In the genomic region with DNA sequence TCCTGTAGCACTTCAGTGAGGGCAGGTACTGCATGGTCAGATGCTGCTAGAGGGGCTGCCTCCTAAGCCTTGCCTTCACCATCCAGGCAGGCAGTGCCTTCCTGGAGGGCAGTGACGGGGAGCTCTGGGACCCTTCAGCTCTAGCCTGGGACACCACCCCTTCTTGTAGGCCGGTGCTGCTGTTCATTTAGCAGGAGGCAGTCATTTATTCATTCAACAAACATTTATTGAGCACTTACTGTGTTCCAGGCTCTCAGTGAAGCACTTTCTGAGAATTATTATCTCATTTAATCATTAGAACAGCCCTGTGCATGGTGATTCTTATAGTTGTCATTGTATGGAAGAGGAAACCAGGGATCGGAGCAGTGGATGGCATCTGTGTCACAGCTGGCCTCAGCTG, we compare ENCODE assay signal across 17 cellular contexts. TPM values are rescaled to one million over a fixed set of nuclear protein-coding genes. Genes with fewer than 3 reads are reported as not detected.
A peak's percentile ranks its signal among the peaks of the same experiment; 100 is the strongest.
DNase-seq lines count a peak whose midpoint lies in the region; ATAC-seq and TF ChIP-seq lines count a peak whose summit lies in the region.
"Had no signal": no experiment of that assay in that cellular context is flagged by ENCODE, and none has a peak within 500 bp of the region (broad histone marks: within the 10 kb centered on the region; RNA-seq: fewer than 3 reads in every experiment).

No MANE protein-coding gene starts in this region.

- H3K4me3 Mint-ChIP-seq in activated naive CD8-positive, alpha-beta T cell treated with anti-CD3 and anti-CD28 coated beads, Interleukin-2, amount 50 U/mL, for 24 hours, result no peak overlapping the region
- H3K4me3 Mint-ChIP-seq: activated naive CD8-positive, alpha-beta T cell treated with anti-CD3 and anti-CD28 coated beads, Interleukin-2, amount 10 ng/mL, durations not matched to agents 7 days and 5 days had no signal

- TF ChIP-seq CTCF in heart right ventricle (IDR thresholded peaks at IDR 0.05) (no peak), psoas muscle (IDR thresholded peaks at IDR 0.05) (no peak), vagina (IDR thresholded peaks at IDR 0.05) (no peak)

- H3K36me3 ChIP-seq in heart right ventricle (no peaks in the 10 kb centered on the region), psoas muscle (ENCODE audit: insufficient read depth in 1 of 2, low read depth in 1 of 2) (no peaks in the 10 kb centered on the region), vagina (no peaks in the 10 kb centered on the region)

- no peak overlapping the region for H3K4me3 ChIP-seq in heart right ventricle
- H3K4me3 ChIP-seq in right cardiac atrium (ENCODE audit: low read length), result no peak overlapping the region
- H3K4me3 ChIP-seq in psoas muscle, result no peak overlapping the region
- no peak overlapping the region for H3K4me3 ChIP-seq in vagina

- ATAC-seq in heart right ventricle, result no peak
- no peak for ATAC-seq in left cardiac atrium
- ATAC-seq in right cardiac atrium, result no peak
- no peak for ATAC-seq in psoas muscle
- ATAC-seq in HG03442 (IDR thresholded peaks at IDR 0.05; ENCODE audit: unreplicated experiment), result no peak
- no peak for ATAC-seq in activated naive CD8-positive, alpha-beta T cell treated with anti-CD3 and anti-CD28 coated beads, Interleukin-2, amount 50 U/mL, for 24 hours

- H3K27ac ChIP-seq in heart right ventricle, result peak overlapping the region; percentile 85 to 98 (median 94)
- H3K27ac ChIP-seq in right cardiac atrium (ENCODE audit: low read length), result peak overlapping the region; percentile 97
- H3K27ac ChIP-seq in psoas muscle, result peak overlapping the region; percentile 71
- peak overlapping the region; percentile 98 for H3K27ac ChIP-seq in vagina

- no peaks in the 10 kb centered on the region for H3K27me3 Mint-ChIP-seq in activated naive CD8-positive, alpha-beta T cell treated with anti-CD3 and anti-CD28 coated beads, Interleukin-2, amount 50 U/mL, for 24 hours

- DNase-seq in heart right ventricle (no peak), left cardiac atrium (no peak), right cardiac atrium (no peak), psoas muscle (no peak), vagina (ENCODE audit: extremely low spot score in 2 of 2) (no peak), NCI-H82 treated with DMSO at 0.1 percent for 48 hours (lab: John Stamatoyannopoulos, UW; ENCODE audit: unreplicated experiment) (no peak)
- no peak for DNase-seq in activated naive CD8-positive, alpha-beta T cell treated with anti-CD3 and anti-CD28 coated beads, Interleukin-2, amount 50 U/mL, for 24 hours
- DNase-seq: activated naive CD8-positive, alpha-beta T cell treated with anti-CD3 and anti-CD28 coated beads, Interleukin-2, amount 10 ng/mL, durations not matched to agents 7 days and 5 days; activated T-cell treated with anti-CD3 and anti-CD28 coated beads, Interleukin-2, amount 50 U/mL, for 1 hour; dermis blood vessel endothelial cell; GDM1; NCI-H1930; NCI-H526 treated with DMSO at 0.1 percent for 48 hours; retina; stimulated activated CD4-positive, alpha-beta T cell treated with anti-CD3 and anti-CD28 coated beads, Interleukin-4, amount 100 ng/mL, for 1 hour had no signal

- no peaks in the 10 kb centered on the region for H3K4me1 Mint-ChIP-seq in activated naive CD8-positive, alpha-beta T cell treated with anti-CD3 and anti-CD28 coated beads, Interleukin-2, amount 50 U/mL, for 24 hours
- H3K4me1 Mint-ChIP-seq: activated naive CD8-positive, alpha-beta T cell treated with anti-CD3 and anti-CD28 coated beads, Interleukin-2, amount 10 ng/mL, durations not matched to agents 7 days and 5 days had no signal

- intact Hi-C loops in heart right ventricle (cut with DNase I) (loop anchor here in 1 of 10 donors (5.0 kb wide), 1 partner anchor 36 kb away; no protein-coding TSS in a partner anchor), left cardiac atrium (cut with DNase I) (no loop called here), right cardiac atrium (cut with DNase I) (no loop called here), psoas muscle (cut with DNase I) (no loop called here), vagina (cut with DNase I) (loop anchor here (2.0 kb wide), 1 partner anchor 39 kb away; no protein-coding TSS in a partner anchor)

- no peaks in the 10 kb centered on the region for H3K9me3 Mint-ChIP-seq in activated naive CD8-positive, alpha-beta T cell treated with anti-CD3 and anti-CD28 coated beads, Interleukin-2, amount 50 U/mL, for 24 hours
- H3K9me3 Mint-ChIP-seq: activated naive CD8-positive, alpha-beta T cell treated with anti-CD3 and anti-CD28 coated beads, Interleukin-2, amount 10 ng/mL, durations not matched to agents 7 days and 5 days had no signal

- H3K9me3 ChIP-seq in heart right ventricle (no peaks in the 10 kb centered on the region), right cardiac atrium (ENCODE audit: control insufficient read depth, low read length) (no peaks in the 10 kb centered on the region), psoas muscle (no peaks in the 10 kb centered on the region), vagina (no peaks in the 10 kb centered on the region)

- WGBS in heart right ventricle, 2 donors, result 91 to 92% methylated on average over 3 of the region's 3 CpGs
- WGBS in right cardiac atrium, result 84% methylated on average over 3 of the region's 3 CpGs
- WGBS in psoas muscle, 3 donors, result 95 to 99% (median 97%) methylated on average over 3 of the region's 3 CpGs

- H3K4me1 ChIP-seq in heart right ventricle, result peaks cover 47 to 98% (median 74%) of the 10 kb centered on the region in 9 donors
- peaks cover 25% of the 10 kb centered on the region for H3K4me1 ChIP-seq in right cardiac atrium (ENCODE audit: control insufficient read depth, insufficient read depth, low read length)
- H3K4me1 ChIP-seq in psoas muscle, result peaks cover 57% of the 10 kb centered on the region
- H3K4me1 ChIP-seq in vagina, result peaks cover 91% of the 10 kb centered on the region

- H3K27ac Mint-ChIP-seq in activated naive CD8-positive, alpha-beta T cell treated with anti-CD3 and anti-CD28 coated beads, Interleukin-2, amount 50 U/mL, for 24 hours, result no peak overlapping the region
- H3K27ac Mint-ChIP-seq: activated naive CD8-positive, alpha-beta T cell treated with anti-CD3 and anti-CD28 coated beads, Interleukin-2, amount 10 ng/mL, durations not matched to agents 7 days and 5 days had no signal

- H3K36me3 Mint-ChIP-seq in activated naive CD8-positive, alpha-beta T cell treated with anti-CD3 and anti-CD28 coated beads, Interleukin-2, amount 50 U/mL, for 24 hours (ENCODE audit: low read depth), result no peaks in the 10 kb centered on the region
- H3K36me3 Mint-ChIP-seq: activated naive CD8-positive, alpha-beta T cell treated with anti-CD3 and anti-CD28 coated beads, Interleukin-2, amount 10 ng/mL, durations not matched to agents 7 days and 5 days had no signal

- no peak for TF ChIP-seq POLR2A in vagina (IDR thresholded peaks at IDR 0.05)

- no peaks in the 10 kb centered on the region for H3K27me3 ChIP-seq in heart right ventricle
- H3K27me3 ChIP-seq in right cardiac atrium (ENCODE audit: control insufficient read depth, insufficient read depth), result no peaks in the 10 kb centered on the region
- H3K27me3 ChIP-seq in psoas muscle (ENCODE audit: insufficient read depth in 3 of 3, low read length in 2 of 3), result no peaks in the 10 kb centered on the region
- no peaks in the 10 kb centered on the region for H3K27me3 ChIP-seq in vagina

RNA-seq across cellular contexts. Expression of gene ARHGEF10L, which starts 28.5 kb away (rescaled TPM):
- total RNA-seq in heart right ventricle (10 to 100 TPM; 45.4 to 65.0 (median 49.4) TPM), left cardiac atrium (10 to 100 TPM; 40.6 to 44.9 TPM), right cardiac atrium (10 to 100 TPM; 42.6 to 56.4 (median 55.1) TPM), psoas muscle (100 to 1,000 TPM in 1 of 4 donors, 10 to 100 TPM in 3; 25.6 to 108 (median 43.3) TPM), vagina (75.6 TPM)
- polyA plus RNA-seq in heart right ventricle (10 to 100 TPM; 52.8 to 68.4 TPM), right cardiac atrium (47.9 TPM), psoas muscle (10 to 100 TPM; 18.8 to 52.5 (median 36.1) TPM)
- total RNA-seq: T-helper 1 cell treated with Interleukin-12 subunit alpha and Interleukin-12 subunit beta and Interleukin-4 antibody, amounts not matched to agents 30 ng/mL and 1 ng/mL, for 36 hours had no signal
